Comparison of ENCODE assay signal across 15 cellular contexts in genomic region chr17:37090941-37091340, GRCh38.
DNase-seq lines count a peak whose midpoint lies in the region; ATAC-seq and TF ChIP-seq lines count a peak whose summit lies in the region.
"Had no signal": no experiment of that assay in that cellular context is flagged by ENCODE, and none has a peak within 500 bp of the region (broad histone marks: within the 10 kb centered on the region; RNA-seq: fewer than 3 reads in every experiment).

No MANE protein-coding gene starts in this region.

- 90 to 91% methylated on average over 3 of the region's 3 CpGs for WGBS in thyroid gland, 2 donors

- H3K9me3 ChIP-seq in cardiac muscle cell (ENCODE audit: low read depth) (no peaks in the 10 kb centered on the region), WERI-Rb-1 (ENCODE audit: severe bottlenecking) (no peaks in the 10 kb centered on the region), thyroid gland (no peaks in the 10 kb centered on the region)
- H3K9me3 ChIP-seq: esophagus muscularis mucosa, SJSA1 had no signal

- ATAC-seq in Right ventricle myocardium inferior (no peak), left colon (peak; percentile 35), HG02759 (IDR thresholded peaks at IDR 0.05; ENCODE audit: unreplicated experiment) (no peak)

- no peaks in the 10 kb centered on the region for H3K36me3 ChIP-seq in cardiac muscle cell
- H3K36me3 ChIP-seq in WERI-Rb-1 = peaks cover 52% of the 10 kb centered on the region
- peaks cover 4 to 14% of the 10 kb centered on the region in 2 donors for H3K36me3 ChIP-seq in thyroid gland

- TF ChIP-seq CTCF in cardiac muscle cell (IDR thresholded peaks at IDR 0.05; ENCODE audit: low read depth, low read length) (no peak), WERI-Rb-1 (IDR thresholded peaks at IDR 0.05; ENCODE audit: low read depth, low read length) (no peak), thyroid gland (IDR thresholded peaks at IDR 0.05) (no peak)

- no peak overlapping the region for H3K4me3 ChIP-seq in cardiac muscle cell
- no peak overlapping the region for H3K4me3 ChIP-seq in WERI-Rb-1 (ENCODE audit: low read depth, low read length)
- H3K4me3 ChIP-seq in thyroid gland (replicated peaks in 1 of 3) = no peak overlapping the region
- H3K4me3 ChIP-seq: esophagus muscularis mucosa, SJSA1 had no signal

- intact Hi-C loops in Right ventricle myocardium inferior (cut with DNase I) (no loop called here), left colon (cut with DNase I, micrococcal nuclease) (no loop called here), thyroid gland (cut with DNase I) (no loop called here)

- H3K4me1 ChIP-seq in cardiac muscle cell (ENCODE audit: low read depth) = peaks cover 32% of the 10 kb centered on the region
- no peaks in the 10 kb centered on the region for H3K4me1 ChIP-seq in thyroid gland
- H3K4me1 ChIP-seq: SJSA1 had no signal

- no peak for TF ChIP-seq POLR2A in thyroid gland (IDR thresholded peaks at IDR 0.05)

- peak overlapping the region; percentile 35 for H3K27ac ChIP-seq in cardiac muscle cell
- peak overlapping the region; percentile 43; the same call in 1 of the 2 replicates for H3K27ac ChIP-seq in WERI-Rb-1
- no peak overlapping the region for H3K27ac ChIP-seq in thyroid gland
- H3K27ac ChIP-seq: esophagus muscularis mucosa, SJSA1 had no signal

- H3K27me3 ChIP-seq in cardiac muscle cell = no peaks in the 10 kb centered on the region
- H3K27me3 ChIP-seq in WERI-Rb-1 (ENCODE audit: insufficient read depth, low read depth, severe bottlenecking) = no peaks in the 10 kb centered on the region
- no peaks in the 10 kb centered on the region for H3K27me3 ChIP-seq in thyroid gland
- H3K27me3 ChIP-seq: esophagus muscularis mucosa, SJSA1 had no signal

- DNase-seq in cardiac muscle cell (ENCODE audit: low read depth in 1 of 2, low spot score in 1 of 2) (no peak), Right ventricle myocardium inferior (ENCODE audit: missing footprints) (no peak), WERI-Rb-1 (no peak), left colon (no peak), AG08395 (ENCODE audit: low spot score) (no peak), T-helper 9 cell (no peak), thyroid gland (no peak)
- DNase-seq: activated CD8-positive, alpha-beta memory T cell treated with anti-CD3 and anti-CD28 coated beads for 24 hours; activated naive CD4-positive, alpha-beta T cell treated with anti-CD3 and anti-CD28 coated beads for 36 hours; H9; head of caudate nucleus; NCI-H1694 treated with DMSO at 0.1 percent for 48 hours had no signal

Comparison
In these comparisons a context has a peak if more than half of its experiments do, and no peak if none do; other contexts are left out.
1. H3K27ac ChIP-seq: peak in cardiac muscle cell (single experiment) and WERI-Rb-1 (single experiment); none in thyroid gland (0 of 3).